In genomic region chr15:84598250-84598649, GRCh38 we compare ENCODE assay signal across 8 cellular contexts. TPM values are rescaled to one million over a fixed set of nuclear protein-coding genes. Genes with fewer than 3 reads are reported as not detected.
DNase-seq lines count a peak whose midpoint lies in the region; ATAC-seq and TF ChIP-seq lines count a peak whose summit lies in the region.

No MANE protein-coding gene starts in this region.

- H3K27me3 ChIP-seq in aorta (ENCODE audit: control insufficient read depth in 1 of 2, insufficient read depth in 2 of 2, low read length in 1 of 2) (no peaks in the 10 kb centered on the region), left ventricle myocardium inferior (ENCODE audit: low read depth) (no peaks in the 10 kb centered on the region)

- no peak overlapping the region for H3K27ac ChIP-seq in aorta (ENCODE audit: low read depth in 1 of 2, low read length in 2 of 2)
- no peak overlapping the region for H3K27ac ChIP-seq in left ventricle myocardium inferior (replicated peaks)

- DNase-seq in activated CD4-positive, alpha-beta T cell treated with anti-CD3 and anti-CD28 coated beads, Interleukin-2, amount 10 ng/mL, durations not matched to agents 24 days and 14 days = peak; percentile 83
- DNase-seq in activated CD4-positive, alpha-beta T cell treated with anti-CD3 and anti-CD28 coated beads, Interleukin-2, amount 50 U/mL, for 4 hours = no peak
- peak in 26 of 34 experiments; percentile 11 to 56 (median 22) for DNase-seq in T-cell
- DNase-seq in kidney tubule cell (ENCODE audit: low spot score) = peak; percentile 63
- no peak for DNase-seq in aorta
- DNase-seq in left ventricle myocardium inferior = no peak
- DNase-seq in D341Med (ENCODE audit: low spot score) = no peak

- peaks cover 40% of the 10 kb centered on the region for H3K4me1 Mint-ChIP-seq in activated CD4-positive, alpha-beta T cell treated with anti-CD3 and anti-CD28 coated beads, Interleukin-2, amount 10 ng/mL, durations not matched to agents 24 days and 14 days
- H3K4me1 Mint-ChIP-seq in T-cell = peaks cover 57 to 63% (median 62%) of the 10 kb centered on the region in 3 donors

- ATAC-seq in HG03108 (IDR thresholded peaks at IDR 0.05; ENCODE audit: unreplicated experiment) (peak; percentile 33), T-cell (replicated peaks in 1 of 4) (peak; percentile 59 to 67 (median 64)), aorta (ENCODE audit: low FRiP score) (no peak)

- CTCF ChIA-PET in T-cell (lab: Charles Lee) = interaction anchor here (0.6 to 1.7 kb wide), 8 partner anchors 10 to 329 kb away, joined by 3 to 8 read pairs (median 4); partner anchors contain the start of gene WDR73 (in 1 of the 2)

- H3K4me1 ChIP-seq in aorta (ENCODE audit: control insufficient read depth in 1 of 2, insufficient read depth in 2 of 2, low read length in 2 of 2) (no peaks in the 10 kb centered on the region), left ventricle myocardium inferior (peaks cover 22% of the 10 kb centered on the region)

- no peak for TF ChIP-seq CTCF in left ventricle myocardium inferior (IDR thresholded peaks at IDR 0.05; ENCODE audit: borderline replicate concordance)

- H3K4me3 Mint-ChIP-seq in activated CD4-positive, alpha-beta T cell treated with anti-CD3 and anti-CD28 coated beads, Interleukin-2, amount 10 ng/mL, durations not matched to agents 24 days and 14 days = peak overlapping the region; percentile 52
- peak overlapping the region; percentile 21 to 95 (median 24) for H3K4me3 Mint-ChIP-seq in T-cell

- H3K4me3 ChIP-seq in aorta (ENCODE audit: low read length in 2 of 2) (no peak overlapping the region), left ventricle myocardium inferior (no peak overlapping the region)

- H3K9me3 ChIP-seq in aorta (ENCODE audit: control insufficient read depth, low read length) (no peaks in the 10 kb centered on the region), left ventricle myocardium inferior (replicated peaks) (no peaks in the 10 kb centered on the region)

- POLR2A ChIA-PET in T-cell (lab: Charles Lee) = interaction anchor here (0.5 kb wide), 2 partner anchors 37 kb away, joined by 3 to 4 read pairs; no protein-coding TSS in a partner anchor

- H3K9me3 Mint-ChIP-seq in activated CD4-positive, alpha-beta T cell treated with anti-CD3 and anti-CD28 coated beads, Interleukin-2, amount 10 ng/mL, durations not matched to agents 24 days and 14 days = peaks cover 7% of the 10 kb centered on the region
- peaks cover 0 to 4% (median 0%) of the 10 kb centered on the region in 3 donors for H3K9me3 Mint-ChIP-seq in T-cell

- H3K36me3 ChIP-seq in aorta (ENCODE audit: control insufficient read depth in 1 of 2, insufficient read depth in 2 of 2, low read length in 1 of 2) (no peaks in the 10 kb centered on the region), left ventricle myocardium inferior (no peaks in the 10 kb centered on the region)

- peak overlapping the region; percentile 18 for H3K27ac Mint-ChIP-seq in activated CD4-positive, alpha-beta T cell treated with anti-CD3 and anti-CD28 coated beads, Interleukin-2, amount 10 ng/mL, durations not matched to agents 24 days and 14 days
- peak overlapping the region; percentile 85 to 91 for H3K27ac Mint-ChIP-seq in T-cell

- H3K36me3 Mint-ChIP-seq in activated CD4-positive, alpha-beta T cell treated with anti-CD3 and anti-CD28 coated beads, Interleukin-2, amount 10 ng/mL, durations not matched to agents 24 days and 14 days (ENCODE audit: low read depth) = no peaks in the 10 kb centered on the region
- H3K36me3 Mint-ChIP-seq in T-cell = no peaks in the 10 kb centered on the region

- H3K27me3 Mint-ChIP-seq in activated CD4-positive, alpha-beta T cell treated with anti-CD3 and anti-CD28 coated beads, Interleukin-2, amount 10 ng/mL, durations not matched to agents 24 days and 14 days = no peaks in the 10 kb centered on the region
- H3K27me3 Mint-ChIP-seq in T-cell = no peaks in the 10 kb centered on the region

- 89% methylated on average over 2 of the region's 2 CpGs for WGBS in aorta, 2 donors

- intact Hi-C loops in activated CD4-positive, alpha-beta T cell treated with anti-CD3 and anti-CD28 coated beads, Interleukin-2, amount 10 ng/mL, durations not matched to agents 24 days and 14 days (cut with micrococcal nuclease) = no loop called here
- intact Hi-C loops in aorta (cut with DNase I) = loop anchor here in 1 of 2 donors (10.0 kb wide), 2 partner anchors 337 to 447 kb away; no protein-coding TSS in a partner anchor
- intact Hi-C loops in left ventricle myocardium inferior (cut with micrococcal nuclease) = no loop called here

RNA-seq across cellular contexts. Expression of gene ZSCAN2, which starts 2.6 kb away (rescaled TPM):
- total RNA-seq in activated CD4-positive, alpha-beta T cell treated with anti-CD3 and anti-CD28 coated beads, Interleukin-2, amount 10 ng/mL, durations not matched to agents 24 days and 14 days = 6.8 TPM in 2 replicates
- total RNA-seq in T-cell = 10 to 100 TPM in 3 of 5 donors, 1 to 10 TPM in 2; 7.6 to 15.5 (median 12.5) TPM
- 1 to 10 TPM; 4.1 to 6.7 TPM for total RNA-seq in aorta
- polyA plus RNA-seq in aorta = 1 to 10 TPM; 1.3 to 7.1 TPM
- total RNA-seq in left ventricle myocardium inferior = 7.4 TPM

RNA-seq across cellular contexts. Expression of gene WDR73, which starts 55.8 kb away (rescaled TPM):
- total RNA-seq in activated CD4-positive, alpha-beta T cell treated with anti-CD3 and anti-CD28 coated beads, Interleukin-2, amount 10 ng/mL, durations not matched to agents 24 days and 14 days = 24.5 and 28.0 TPM in 2 replicates
- 10 to 100 TPM; 24.4 to 39.0 (median 36.3) TPM for total RNA-seq in T-cell
- total RNA-seq in aorta = 10 to 100 TPM; 19.5 to 27.3 TPM
- 10 to 100 TPM in 1 of 2 donors, 1 to 10 TPM in 1; 4.9 to 47.0 TPM for polyA plus RNA-seq in aorta
- total RNA-seq in left ventricle myocardium inferior = 14.7 TPM

RNA-seq across cellular contexts. Expression of gene NMB, which starts 59.7 kb away (rescaled TPM):
- 2.8 and 3.7 TPM in 2 replicates for total RNA-seq in activated CD4-positive, alpha-beta T cell treated with anti-CD3 and anti-CD28 coated beads, Interleukin-2, amount 10 ng/mL, durations not matched to agents 24 days and 14 days
- total RNA-seq in T-cell = 1 to 10 TPM; 1.3 to 3.5 (median 2.9) TPM
- total RNA-seq in aorta = 10 to 100 TPM in 1 of 2 donors, 1 to 10 TPM in 1; 5.2 to 12.5 TPM
- 1 to 10 TPM; 3.8 to 4.3 TPM for polyA plus RNA-seq in aorta
- 2.0 TPM for total RNA-seq in left ventricle myocardium inferior

Comparison
In these comparisons a context has a peak if more than half of its experiments do, and no peak if none do; other contexts are left out.
1. DNase-seq: peak in activated CD4-positive, alpha-beta T cell treated with anti-CD3 and anti-CD28 coated beads, Interleukin-2, amount 10 ng/mL, durations not matched to agents 24 days and 14 days (single experiment), T-cell (26 of 34) and kidney tubule cell (single experiment); none in activated CD4-positive, alpha-beta T cell treated with anti-CD3 and anti-CD28 coated beads, Interleukin-2, amount 50 U/mL, for 4 hours (0 of 2), aorta (0 of 2), left ventricle myocardium inferior (single experiment) and D341Med (single experiment).